Comparison of ENCODE assay signal across 8 cellular contexts in genomic region chr5:126594077-126594476, GRCh38. TPM values are rescaled to one million over a fixed set of nuclear protein-coding genes. Genes with fewer than 3 reads are reported as not detected.
DNase-seq lines count a peak whose midpoint lies in the region; ATAC-seq and TF ChIP-seq lines count a peak whose summit lies in the region.

No MANE protein-coding gene starts in this region.

- H3K27ac Mint-ChIP-seq in WTC11 = peak overlapping the region; percentile 94

- H3K4me1 Mint-ChIP-seq in WTC11 = peaks cover 39% of the 10 kb centered on the region

- H3K27me3 ChIP-seq in H7 (ENCODE audit: control insufficient read depth, insufficient read depth, low read length) = no peaks in the 10 kb centered on the region
- no peaks in the 10 kb centered on the region for H3K27me3 ChIP-seq in iPS DF 6.9 (ENCODE audit: control insufficient read depth, insufficient read depth, low read length)

- peaks cover 3% of the 10 kb centered on the region; the same call in 1 of the 2 replicates for H3K9me3 Mint-ChIP-seq in WTC11

- H3K27me3 Mint-ChIP-seq in WTC11 (ENCODE audit: low read depth) = no peaks in the 10 kb centered on the region

- CTCF ChIA-PET in WTC11 (lab: Charles Lee) = interaction anchor here (0.7 to 1.4 kb wide), 6 partner anchors 9 to 184 kb away, joined by 3 to 4 read pairs (median 4); no protein-coding TSS in a partner anchor

- H3K9me3 ChIP-seq in iPS DF 6.9 (ENCODE audit: control insufficient read depth, insufficient read depth, low read length) = no peaks in the 10 kb centered on the region

- H3K4me1 ChIP-seq in iPS DF 6.9 (ENCODE audit: control insufficient read depth, insufficient read depth, low read length) = no peaks in the 10 kb centered on the region; the same call in 1 of the 2 replicates

- POLR2A ChIA-PET in WTC11 (lab: Charles Lee) = interaction anchor here (0.6 to 2.2 kb wide), 9 partner anchors 9 to 252 kb away, joined by 3 to 17 read pairs (median 6); partner anchors contain the start of gene LMNB1

- peaks cover 29% of the 10 kb centered on the region for H3K36me3 Mint-ChIP-seq in WTC11

- ATAC-seq in WTC11 (no peak), GM18873 (IDR thresholded peaks at IDR 0.05; ENCODE audit: low FRiP score, unreplicated experiment) (no peak), GM21447 (IDR thresholded peaks at IDR 0.05; ENCODE audit: unreplicated experiment) (no peak), GM21367 (IDR thresholded peaks at IDR 0.05; ENCODE audit: unreplicated experiment) (no peak)

- peak; percentile 22 for DNase-seq in H7
- no peak for DNase-seq in WTC11 (ENCODE audit: low spot score)
- DNase-seq in iPS DF 6.9 (ENCODE audit: low read depth, low spot score) = no peak
- no peak for DNase-seq in NCI-H524 (lab: John Stamatoyannopoulos, UW)

- H3K27ac ChIP-seq in iPS DF 6.9 (ENCODE audit: low read length) (no peak overlapping the region), skin epidermis (peak overlapping the region in 19 of 21 experiments; percentile 7 to 88 (median 73))

- H3K4me3 Mint-ChIP-seq in WTC11 = peak overlapping the region; percentile 91

- H3K36me3 ChIP-seq in H7 (replicated peaks; ENCODE audit: control insufficient read depth, insufficient read depth, low read length) (peaks cover 16% of the 10 kb centered on the region), iPS DF 6.9 (ENCODE audit: control insufficient read depth, insufficient read depth, low read length) (peaks cover 5% of the 10 kb centered on the region; the same call in 1 of the 2 replicates)

- no peak for TF ChIP-seq CTCF in WTC11 (IDR thresholded peaks at IDR 0.05)

- peak overlapping the region; percentile 78 for H3K4me3 ChIP-seq in H7 (ENCODE audit: insufficient read depth, low read depth, low read length)
- H3K4me3 ChIP-seq in iPS DF 6.9 (ENCODE audit: low read length) = peak overlapping the region; percentile 65; the same call in 1 of the 2 replicates
- peak overlapping the region; percentile 36 to 63 (median 57) for H3K4me3 ChIP-seq in skin epidermis

- 100% methylated on average over 1 of the region's 12 CpGs for WGBS in iPS DF 6.9 (ENCODE audit: insufficient coverage, insufficient read length)

TF ChIP-seq in WTC11, 78 proteins besides CTCF, POLR2A, EP300 and RAD21:
- no peak for TF ChIP-seq NR2C2 (CRISPR knock-in tag; IDR thresholded peaks at IDR 0.05)
- TF ChIP-seq CBFB (CRISPR knock-in tag; IDR thresholded peaks at IDR 0.05; ENCODE audit: low read depth) = no peak
- TF ChIP-seq ERG (CRISPR knock-in tag; IDR thresholded peaks at IDR 0.05) = no peak
- no peak for TF ChIP-seq FOXK1 (CRISPR knock-in tag; IDR thresholded peaks at IDR 0.05)
- no peak for TF ChIP-seq HMGXB4 (CRISPR knock-in tag; IDR thresholded peaks at IDR 0.05)
- no peak for TF ChIP-seq FOXP1 (CRISPR knock-in tag; IDR thresholded peaks at IDR 0.05; ENCODE audit: borderline replicate concordance)
- TF ChIP-seq NFYB (CRISPR knock-in tag; conservative IDR thresholded peaks at IDR 0.05; ENCODE audit: low read depth) = no peak
TF ChIP-seq in WTC11: peak in this region for 0.

RNA-seq across cellular contexts. Expression of gene ALDH7A1, which starts 0.9 kb away (rescaled TPM):
- 60.6 and 64.3 TPM in 2 replicates for total RNA-seq in H7 (2014; rRNA removed; shearing (Covaris generic))
- 176 to 178 TPM (median 177 TPM) in 3 replicates for total RNA-seq in WTC11 (2021)

RNA-seq across cellular contexts. Expression of gene PHAX, which starts 6.7 kb away (rescaled TPM):
- total RNA-seq in H7 (2014; rRNA removed; shearing (Covaris generic)) = 26.2 and 43.1 TPM in 2 replicates
- total RNA-seq in WTC11 (2021) = 45.6 to 58.2 TPM (median 46.8 TPM) in 3 replicates
